ENCODE assay signal across 23 cellular contexts in the genomic region with DNA sequence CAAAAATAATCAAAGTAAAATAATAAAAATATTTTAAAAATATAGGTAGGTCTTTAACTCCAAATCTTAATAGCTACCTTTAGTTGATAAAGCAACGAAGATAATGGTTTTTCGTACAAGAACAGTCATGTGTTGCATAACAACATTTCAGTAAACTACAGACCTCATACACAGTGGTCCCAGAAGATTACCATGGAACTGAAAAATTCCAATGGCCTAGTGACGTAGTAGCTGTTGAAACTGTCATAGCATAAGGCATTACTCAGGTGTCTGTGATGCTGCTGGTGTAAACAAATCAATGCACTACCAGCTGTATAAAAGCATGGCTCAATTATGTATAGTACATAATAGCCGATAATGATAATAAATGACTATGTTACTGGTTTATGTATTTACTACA.
"Had no signal": no experiment of that assay in that cellular context is flagged by ENCODE, and none has a peak within 500 bp of the region (broad histone marks: within the 10 kb centered on the region; RNA-seq: fewer than 3 reads in every experiment).

No MANE protein-coding gene starts in this region.

- H3K27me3 ChIP-seq: esophagus muscularis mucosa, heart right ventricle, neutrophil, suprapubic skin, thyroid gland, upper lobe of right lung, vagina had no signal

- H3K4me3 Mint-ChIP-seq: dendritic cell treated with granulocyte-macrophage colony-stimulating factor and Interleukin-4, amounts not matched to agents 40 ng/mL and 50 ng/mL, for 4 days; effector memory CD8-positive, alpha-beta T cell had no signal

- H3K27me3 Mint-ChIP-seq: dendritic cell treated with granulocyte-macrophage colony-stimulating factor and Interleukin-4, amounts not matched to agents 40 ng/mL and 50 ng/mL, for 4 days; effector memory CD8-positive, alpha-beta T cell; naive thymus-derived CD4-positive, alpha-beta T cell had no signal

- H3K27ac Mint-ChIP-seq: dendritic cell treated with granulocyte-macrophage colony-stimulating factor and Interleukin-4, amounts not matched to agents 40 ng/mL and 50 ng/mL, for 4 days; effector memory CD8-positive, alpha-beta T cell had no signal

- H3K4me3 ChIP-seq: esophagus muscularis mucosa, heart right ventricle, left ventricle myocardium inferior, lung, smooth muscle cell, suprapubic skin, thyroid gland, upper lobe of right lung, vagina had no signal

- H3K9me3 Mint-ChIP-seq: effector memory CD8-positive, alpha-beta T cell had no signal

- ATAC-seq: effector memory CD8-positive, alpha-beta T cell; naive thymus-derived CD4-positive, alpha-beta T cell; upper lobe of right lung had no signal

- H3K9me3 ChIP-seq: neutrophil, suprapubic skin, thyroid gland had no signal

- H3K27ac ChIP-seq: epithelial cell of prostate, esophagus muscularis mucosa, heart right ventricle, left ventricle myocardium inferior, neutrophil, suprapubic skin, thyroid gland, upper lobe of right lung, vagina had no signal

- H3K4me2 ChIP-seq: smooth muscle cell had no signal

- H3K36me3 ChIP-seq: suprapubic skin, thyroid gland, upper lobe of right lung, vagina had no signal

- DNase-seq: cerebellar nuclear complex; effector memory CD8-positive, alpha-beta T cell; foreskin melanocyte; heart right ventricle; hypothalamus; islet precursor cell; left ventricle myocardium inferior; mesendoderm; naive thymus-derived CD4-positive, alpha-beta T cell; posterior cingulate gyrus; right cardiac atrium; stimulated activated CD4-positive, alpha-beta T cell treated with anti-CD3 and anti-CD28 coated beads, Interleukin-2, amount 100 ng/mL, for 48 hours; stimulated activated naive CD4-positive, alpha-beta T cell treated with Interleukin-2 at 50 U/mL for 16 hours; thyroid gland; upper lobe of right lung had no signal
